15 cellular contexts compared by ENCODE assay signal in the genomic region with DNA sequence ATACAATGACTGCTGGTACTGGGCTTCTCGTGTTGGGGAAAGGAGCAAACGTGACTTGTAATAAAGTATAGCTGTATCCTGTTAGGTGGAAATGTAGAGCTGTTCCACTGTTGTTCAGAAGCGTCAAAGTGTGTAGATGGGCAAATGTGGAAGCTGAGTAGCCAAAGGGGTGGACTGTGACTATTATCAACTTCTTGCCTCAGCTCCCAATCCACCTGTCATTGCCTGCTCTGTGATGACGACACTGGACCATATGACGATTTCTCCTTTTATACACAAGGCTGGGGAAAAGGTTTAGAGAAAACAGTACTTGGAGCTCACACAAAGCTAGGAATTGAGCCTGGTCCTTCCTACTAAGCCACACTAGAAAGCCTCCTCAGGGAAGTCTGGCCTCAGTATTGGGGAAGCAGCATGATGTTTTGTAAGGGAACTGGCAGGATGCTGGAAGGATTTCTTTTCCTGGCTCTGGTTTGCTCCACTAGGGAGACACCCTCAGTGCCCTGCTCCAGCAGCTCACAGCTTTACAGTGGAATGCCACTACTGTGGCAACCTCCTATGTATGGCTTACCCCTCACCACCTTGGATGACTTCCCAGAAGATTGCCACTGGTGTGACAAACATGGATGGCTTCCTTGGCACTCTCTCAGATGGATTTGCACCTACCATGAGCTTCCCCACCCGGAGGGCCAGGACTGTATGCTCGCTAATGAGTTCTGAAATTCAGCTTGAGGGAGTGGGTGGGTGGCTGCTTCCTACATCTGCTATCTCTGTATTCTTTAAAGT.
"Had no signal": no experiment of that assay in that cellular context is flagged by ENCODE, and none has a peak within 500 bp of the region (broad histone marks: within the 10 kb centered on the region; RNA-seq: fewer than 3 reads in every experiment).

No MANE protein-coding gene starts in this region.

- H3K27ac ChIP-seq: stomach, thyroid gland, uterus had no signal

- H3K36me3 ChIP-seq: uterus had no signal

- H3K4me3 Mint-ChIP-seq: dendritic cell treated with granulocyte-macrophage colony-stimulating factor and Interleukin-4, amounts not matched to agents 40 ng/mL and 50 ng/mL, for 4 days; memory B cell; nephron progenitor cell; T-helper 17 cell had no signal

- H3K9me3 ChIP-seq: stomach, thyroid gland, uterus had no signal

- H3K4me1 ChIP-seq: stomach, uterus had no signal

- H3K27ac Mint-ChIP-seq: dendritic cell treated with granulocyte-macrophage colony-stimulating factor and Interleukin-4, amounts not matched to agents 40 ng/mL and 50 ng/mL, for 4 days; memory B cell; nephron progenitor cell had no signal

- H3K4me1 Mint-ChIP-seq: nephron progenitor cell had no signal

- H3K9me3 Mint-ChIP-seq: dendritic cell treated with granulocyte-macrophage colony-stimulating factor and Interleukin-4, amounts not matched to agents 40 ng/mL and 50 ng/mL, for 4 days had no signal

- ATAC-seq: esophagus mucosa, left lobe of liver, T-helper 17 cell had no signal

- DNase-seq: activated CD4-positive, alpha-beta T cell treated with anti-CD3 and anti-CD28 coated beads, Interleukin-2, amount 50 U/mL, for 1 hour; activated CD4-positive, CD25-positive, alpha-beta regulatory T cell; activated naive CD4-positive, alpha-beta T cell; activated T-cell treated with anti-CD3 and anti-CD28 coated beads, Interleukin-2, amount 50 U/mL, for 1 hour; nephron progenitor cell; stimulated activated CD4-positive, alpha-beta T cell treated with anti-CD3 and anti-CD28 coated beads, Interleukin-15, amount 100 ng/mL, for 24 hours; stimulated activated CD4-positive, alpha-beta T cell treated with anti-CD3 and anti-CD28 coated beads, Interleukin-4, amount 100 ng/mL, for 24 hours; stomach; T-helper 17 cell; thyroid gland; uterus had no signal

- H3K4me3 ChIP-seq: stomach, thyroid gland, uterus had no signal

- H3K27me3 ChIP-seq: stomach, thyroid gland, uterus had no signal

- H3K27me3 Mint-ChIP-seq: dendritic cell treated with granulocyte-macrophage colony-stimulating factor and Interleukin-4, amounts not matched to agents 40 ng/mL and 50 ng/mL, for 4 days; memory B cell; T-helper 17 cell had no signal
